In the genomic region with DNA sequence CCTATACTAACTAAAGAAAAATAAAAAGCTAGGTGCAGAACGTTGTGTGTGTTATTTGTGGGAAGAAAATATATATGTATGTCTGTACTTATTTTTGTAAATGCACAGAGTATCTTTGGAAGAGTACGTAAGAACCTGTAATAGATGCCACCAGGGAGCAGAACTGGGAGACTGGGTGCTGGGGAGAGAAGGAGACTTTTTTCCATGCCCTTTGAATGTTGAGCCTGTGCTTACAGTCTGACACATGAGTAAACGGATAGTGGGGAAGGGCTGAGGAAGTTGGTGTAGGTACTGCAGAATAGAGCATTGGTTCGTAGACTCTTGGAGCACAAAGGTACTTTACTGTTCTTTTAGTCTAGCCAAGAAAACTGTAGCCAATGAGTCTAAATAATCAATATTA, we compare ENCODE assay signal across 16 cellular contexts. TPM values are rescaled to one million over a fixed set of nuclear protein-coding genes. Genes with fewer than 3 reads are reported as not detected.
A peak's percentile ranks its signal among the peaks of the same experiment; 100 is the strongest.
DNase-seq lines count a peak whose midpoint lies in the region; ATAC-seq lines count a peak whose summit lies in the region.
"Had no signal": no experiment of that assay in that cellular context is flagged by ENCODE, and none has a peak within 500 bp of the region (broad histone marks: within the 10 kb centered on the region; RNA-seq: fewer than 3 reads in every experiment).

No MANE protein-coding gene starts in this region.

- H3K4me1 Mint-ChIP-seq in CD4-positive, alpha-beta memory T cell, result peaks cover 5 to 14% (median 9%) of the 10 kb centered on the region in 4 donors
- H3K4me1 Mint-ChIP-seq in activated T-helper 1 cell treated with anti-CD3 and anti-CD28 coated beads, Interleukin-12 subunit alpha, Interleukin-12 subunit beta, Interleukin-2, Interleukin-4 antibody, amounts not matched to agents 30 ng/mL and 10 ng/mL and 1 ng/mL, durations not matched to agents 14 hours and 24 hours and 36 hours (ENCODE audit: low read depth), result no peaks in the 10 kb centered on the region
- H3K4me1 Mint-ChIP-seq in naive thymus-derived CD4-positive, alpha-beta T cell, result peaks cover 6 to 15% (median 7%) of the 10 kb centered on the region in 7 donors

- H3K36me3 ChIP-seq in CD4-positive, alpha-beta memory T cell (ENCODE audit: insufficient read depth, low read length), result no peaks in the 10 kb centered on the region
- H3K36me3 ChIP-seq in naive thymus-derived CD4-positive, alpha-beta T cell (ENCODE audit: control insufficient read depth in 2 of 3, insufficient read depth in 3 of 3, low read length in 3 of 3), result peaks cover 0 to 3% (median 0%) of the 10 kb centered on the region in 3 experiments
- H3K36me3 ChIP-seq: adrenal gland, spleen, suprapubic skin had no signal

- no peak overlapping the region for H3K4me3 ChIP-seq in CD4-positive, alpha-beta memory T cell (ENCODE audit: low read length in 2 of 2)
- H3K4me3 ChIP-seq in naive thymus-derived CD4-positive, alpha-beta T cell (ENCODE audit: low read length), result no peak overlapping the region

- intact Hi-C loops in CD4-positive, alpha-beta memory T cell (cut with micrococcal nuclease), result no loop called here
- intact Hi-C loops in activated T-helper 1 cell treated with anti-CD3 and anti-CD28 coated beads, Interleukin-12 subunit alpha, Interleukin-12 subunit beta, Interleukin-2, Interleukin-4 antibody, amounts not matched to agents 30 ng/mL and 10 ng/mL and 1 ng/mL, durations not matched to agents 14 hours and 24 hours and 36 hours (cut with micrococcal nuclease), result no loop called here
- intact Hi-C loops in naive thymus-derived CD4-positive, alpha-beta T cell (cut with micrococcal nuclease), result no loop called here

- no peak for DNase-seq in CD4-positive, alpha-beta memory T cell
- peak; percentile 54 for DNase-seq in G401 (ENCODE audit: low spot score)
- DNase-seq in activated T-helper 1 cell treated with anti-CD3 and anti-CD28 coated beads, Interleukin-12 subunit alpha, Interleukin-12 subunit beta, Interleukin-2, Interleukin-4 antibody, amounts not matched to agents 30 ng/mL and 10 ng/mL and 1 ng/mL, durations not matched to agents 14 hours and 24 hours and 36 hours (ENCODE audit: low spot score), result no peak
- no peak for DNase-seq in naive thymus-derived CD4-positive, alpha-beta T cell
- DNase-seq in HPDE6-E6E7 (ENCODE audit: extremely low spot score), result no peak
- DNase-seq: activated CD4-positive, alpha-beta T cell treated with anti-CD3 and anti-CD28 coated beads, Interleukin-2, amount 50 U/mL, for 4 hours; adrenal gland; effector memory CD4-positive, alpha-beta T cell; head of caudate nucleus; NCI-H1694 treated with DMSO at 0.1 percent for 48 hours; NCI-H2227 treated with DMSO at 0.1 percent for 48 hours; stimulated activated CD8-positive, alpha-beta memory T cell treated with anti-CD3 and anti-CD28 coated beads, Interleukin-4, amount 100 ng/mL, for 48 hours had no signal

- peaks cover 2 to 40% (median 25%) of the 10 kb centered on the region in 8 donors for H3K9me3 Mint-ChIP-seq in CD4-positive, alpha-beta memory T cell
- H3K9me3 Mint-ChIP-seq in activated T-helper 1 cell treated with anti-CD3 and anti-CD28 coated beads, Interleukin-12 subunit alpha, Interleukin-12 subunit beta, Interleukin-2, Interleukin-4 antibody, amounts not matched to agents 30 ng/mL and 10 ng/mL and 1 ng/mL, durations not matched to agents 14 hours and 24 hours and 36 hours, result no peaks in the 10 kb centered on the region
- H3K9me3 Mint-ChIP-seq in naive thymus-derived CD4-positive, alpha-beta T cell, result peaks cover 0 to 35% (median 13%) of the 10 kb centered on the region in 11 donors

- ATAC-seq in naive thymus-derived CD4-positive, alpha-beta T cell, result no peak
- ATAC-seq in GM19397 (IDR thresholded peaks at IDR 0.05; ENCODE audit: unreplicated experiment) (no peak), GM19467 (IDR thresholded peaks at IDR 0.05; ENCODE audit: unreplicated experiment) (no peak)

- CTCF ChIA-PET in CD4-positive, alpha-beta memory T cell (lab: Charles Lee; ENCODE audit: partially characterized antibody), result interaction anchor here (0.5 kb wide), 1 partner anchor 15 kb away, joined by 3 read pairs; no protein-coding TSS in a partner anchor
- CTCF ChIA-PET in naive thymus-derived CD4-positive, alpha-beta T cell (lab: Charles Lee), result no interaction called here

- in situ Hi-C loops in G401 (cut with HindIII; ENCODE audit: low sequenced_read_pairs), result no loop called here

- no peak overlapping the region for H3K27ac Mint-ChIP-seq in CD4-positive, alpha-beta memory T cell
- H3K27ac Mint-ChIP-seq in activated T-helper 1 cell treated with anti-CD3 and anti-CD28 coated beads, Interleukin-12 subunit alpha, Interleukin-12 subunit beta, Interleukin-2, Interleukin-4 antibody, amounts not matched to agents 30 ng/mL and 10 ng/mL and 1 ng/mL, durations not matched to agents 14 hours and 24 hours and 36 hours, result no peak overlapping the region
- no peak overlapping the region for H3K27ac Mint-ChIP-seq in naive thymus-derived CD4-positive, alpha-beta T cell

- POLR2A ChIA-PET in CD4-positive, alpha-beta memory T cell (lab: Charles Lee; ENCODE audit: partially characterized antibody), result no interaction called here
- POLR2A ChIA-PET in naive thymus-derived CD4-positive, alpha-beta T cell (lab: Charles Lee), result no interaction called here

- H3K27ac ChIP-seq in CD4-positive, alpha-beta memory T cell (ENCODE audit: low read depth, low read length), result no peak overlapping the region
- no peak overlapping the region for H3K27ac ChIP-seq in naive thymus-derived CD4-positive, alpha-beta T cell (ENCODE audit: low read depth, low read length)
- H3K27ac ChIP-seq: spleen, suprapubic skin had no signal

- peaks cover 5% of the 10 kb centered on the region for H3K27me3 ChIP-seq in CD4-positive, alpha-beta memory T cell (ENCODE audit: insufficient read depth, low read length)
- H3K27me3 ChIP-seq in naive thymus-derived CD4-positive, alpha-beta T cell (ENCODE audit: control insufficient read depth in 2 of 2, insufficient read depth in 2 of 2, low read length in 2 of 2), result peaks cover 0 to 7% of the 10 kb centered on the region in 2 donors
- H3K27me3 ChIP-seq: adrenal gland, suprapubic skin had no signal

- H3K27me3 Mint-ChIP-seq in CD4-positive, alpha-beta memory T cell, result peaks cover 35 to 41% of the 10 kb centered on the region in 2 donors
- H3K27me3 Mint-ChIP-seq in activated T-helper 1 cell treated with anti-CD3 and anti-CD28 coated beads, Interleukin-12 subunit alpha, Interleukin-12 subunit beta, Interleukin-2, Interleukin-4 antibody, amounts not matched to agents 30 ng/mL and 10 ng/mL and 1 ng/mL, durations not matched to agents 14 hours and 24 hours and 36 hours (ENCODE audit: insufficient read depth), result peaks cover 58% of the 10 kb centered on the region
- H3K27me3 Mint-ChIP-seq in naive thymus-derived CD4-positive, alpha-beta T cell, result peaks cover 48 to 67% (median 57%) of the 10 kb centered on the region in 5 donors

- H3K4me1 ChIP-seq in CD4-positive, alpha-beta memory T cell (ENCODE audit: insufficient read depth, low read length), result no peaks in the 10 kb centered on the region
- no peaks in the 10 kb centered on the region for H3K4me1 ChIP-seq in naive thymus-derived CD4-positive, alpha-beta T cell (ENCODE audit: control insufficient read depth in 2 of 2, insufficient read depth in 2 of 2, low read length in 2 of 2)

- no peaks in the 10 kb centered on the region for H3K9me3 ChIP-seq in CD4-positive, alpha-beta memory T cell (ENCODE audit: control insufficient read depth in 1 of 2, low read length in 2 of 2)
- H3K9me3 ChIP-seq in naive thymus-derived CD4-positive, alpha-beta T cell (ENCODE audit: control insufficient read depth in 2 of 3, low read length in 3 of 3), result peaks cover 0 to 4% (median 0%) of the 10 kb centered on the region in 3 experiments
- H3K9me3 ChIP-seq: suprapubic skin had no signal

- H3K4me3 Mint-ChIP-seq in CD4-positive, alpha-beta memory T cell, result peak overlapping the region in 7 of 8 donors; percentile 17 to 80 (median 34)
- peak overlapping the region; percentile 16 for H3K4me3 Mint-ChIP-seq in activated T-helper 1 cell treated with anti-CD3 and anti-CD28 coated beads, Interleukin-12 subunit alpha, Interleukin-12 subunit beta, Interleukin-2, Interleukin-4 antibody, amounts not matched to agents 30 ng/mL and 10 ng/mL and 1 ng/mL, durations not matched to agents 14 hours and 24 hours and 36 hours
- H3K4me3 Mint-ChIP-seq in naive thymus-derived CD4-positive, alpha-beta T cell, result peak overlapping the region in 9 of 10 donors; percentile 0 to 84 (median 63)

- no peaks in the 10 kb centered on the region for H3K36me3 Mint-ChIP-seq in CD4-positive, alpha-beta memory T cell
- H3K36me3 Mint-ChIP-seq in activated T-helper 1 cell treated with anti-CD3 and anti-CD28 coated beads, Interleukin-12 subunit alpha, Interleukin-12 subunit beta, Interleukin-2, Interleukin-4 antibody, amounts not matched to agents 30 ng/mL and 10 ng/mL and 1 ng/mL, durations not matched to agents 14 hours and 24 hours and 36 hours (ENCODE audit: low read depth), result peaks cover 3% of the 10 kb centered on the region
- peaks cover 0 to 9% (median 3%) of the 10 kb centered on the region in 5 donors for H3K36me3 Mint-ChIP-seq in naive thymus-derived CD4-positive, alpha-beta T cell

RNA-seq across cellular contexts. Expression of a gene that starts 1.3 kb away (rescaled TPM):
- total RNA-seq in CD4-positive, alpha-beta memory T cell, result 1 to 10 TPM; 2.0 to 2.5 TPM
- 1 to 10 TPM; 2.3 to 2.9 TPM for polyA plus RNA-seq in CD4-positive, alpha-beta memory T cell
- total RNA-seq in G401 (2014; rRNA removed; shearing (Covaris generic)), result 77.4 and 101 TPM in 2 replicates
- 0.56 and 0.78 TPM in 2 replicates for total RNA-seq in activated T-helper 1 cell treated with anti-CD3 and anti-CD28 coated beads, Interleukin-12 subunit alpha, Interleukin-12 subunit beta, Interleukin-2, Interleukin-4 antibody, amounts not matched to agents 30 ng/mL and 10 ng/mL and 1 ng/mL, durations not matched to agents 14 hours and 24 hours and 36 hours
- 1 to 10 TPM; 2.2 to 8.7 (median 2.5) TPM for total RNA-seq in naive thymus-derived CD4-positive, alpha-beta T cell
- polyA plus RNA-seq in naive thymus-derived CD4-positive, alpha-beta T cell, result 1 to 10 TPM; 1.6 to 1.8 TPM

RNA-seq across cellular contexts. Expression of a gene that starts 35.6 kb away (rescaled TPM):
- total RNA-seq in CD4-positive, alpha-beta memory T cell, result 1 to 10 TPM; 6.0 to 6.3 TPM
- polyA plus RNA-seq in CD4-positive, alpha-beta memory T cell, result 1 to 10 TPM; 1.6 to 3.2 TPM
- total RNA-seq in G401 (2014; rRNA removed; shearing (Covaris generic)), result 5.9 and 13.1 TPM in 2 replicates
- total RNA-seq in activated T-helper 1 cell treated with anti-CD3 and anti-CD28 coated beads, Interleukin-12 subunit alpha, Interleukin-12 subunit beta, Interleukin-2, Interleukin-4 antibody, amounts not matched to agents 30 ng/mL and 10 ng/mL and 1 ng/mL, durations not matched to agents 14 hours and 24 hours and 36 hours, result 8.4 and 10.6 TPM in 2 replicates
- 1 to 10 TPM; 4.0 to 6.5 (median 5.3) TPM for total RNA-seq in naive thymus-derived CD4-positive, alpha-beta T cell
- 1 to 10 TPM; 1.6 TPM for polyA plus RNA-seq in naive thymus-derived CD4-positive, alpha-beta T cell

RNA-seq across cellular contexts. Expression of a gene that starts 37.3 kb away (rescaled TPM):
- total RNA-seq in CD4-positive, alpha-beta memory T cell, result 10 to 100 TPM; 11.8 to 13.2 TPM
- 1 to 10 TPM; 2.4 to 4.2 TPM for polyA plus RNA-seq in CD4-positive, alpha-beta memory T cell
- total RNA-seq in G401 (2014; rRNA removed; shearing (Covaris generic)), result 13.7 and 21.5 TPM in 2 replicates
- total RNA-seq in activated T-helper 1 cell treated with anti-CD3 and anti-CD28 coated beads, Interleukin-12 subunit alpha, Interleukin-12 subunit beta, Interleukin-2, Interleukin-4 antibody, amounts not matched to agents 30 ng/mL and 10 ng/mL and 1 ng/mL, durations not matched to agents 14 hours and 24 hours and 36 hours, result 8.8 and 10.6 TPM in 2 replicates
- total RNA-seq in naive thymus-derived CD4-positive, alpha-beta T cell, result 10 to 100 TPM in 2 of 5 experiments, 1 to 10 TPM in 3; 7.3 to 14.1 (median 9.3) TPM
- 1 to 10 TPM; 3.3 to 3.5 TPM for polyA plus RNA-seq in naive thymus-derived CD4-positive, alpha-beta T cell
